ENCODE assay signal across 13 cellular contexts in the genomic region with DNA sequence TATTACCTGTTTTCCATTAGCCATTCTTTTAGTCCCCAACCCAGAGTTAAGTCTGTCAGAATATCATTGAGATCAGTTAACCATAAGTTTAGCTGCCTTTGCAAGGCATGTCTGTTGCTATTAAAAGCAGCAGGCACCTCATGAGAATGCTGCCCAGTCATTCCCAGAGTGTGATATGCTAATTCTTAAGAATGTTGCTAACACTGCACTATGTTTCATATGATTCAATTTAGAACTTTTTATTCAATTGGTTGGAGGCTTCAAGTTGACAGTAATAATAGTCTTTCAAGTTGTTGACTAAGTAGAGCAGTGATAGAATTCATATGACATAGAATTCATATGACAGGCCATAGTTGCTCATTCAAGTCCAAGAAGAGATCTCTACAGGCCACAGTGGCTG.
DNase-seq lines count a peak whose midpoint lies in the region; ATAC-seq, FAIRE-seq and TF ChIP-seq lines count a peak whose summit lies in the region.
"Had no signal": no experiment of that assay in that cellular context is flagged by ENCODE, and none has a peak within 500 bp of the region (broad histone marks: within the 10 kb centered on the region; RNA-seq: fewer than 3 reads in every experiment).

No MANE protein-coding gene starts in this region.

- peaks cover 45% of the 10 kb centered on the region for H3K36me3 Mint-ChIP-seq in stimulated activated memory B cell treated with anti-CD40 and anti-IgM and Interleukin-4, amounts not matched to agents 10 μg/mL and 1 μg/mL and 100 μg/mL, for 72 hours
- peaks cover 14% of the 10 kb centered on the region for H3K36me3 Mint-ChIP-seq in mesothelial cell of epicardium

- H3K9me3 ChIP-seq in right cardiac atrium (ENCODE audit: control insufficient read depth, low read length) (peaks cover 2% of the 10 kb centered on the region), kidney (ENCODE audit: control insufficient read depth in 1 of 2, low read length in 2 of 2) (peaks cover 0 to 5% of the 10 kb centered on the region in 2 donors)
- H3K9me3 ChIP-seq: neutrophil had no signal

- H3K27ac Mint-ChIP-seq in stimulated activated memory B cell treated with anti-CD40 and anti-IgM and Interleukin-4, amounts not matched to agents 10 μg/mL and 1 μg/mL and 100 μg/mL, for 72 hours, result no peak overlapping the region
- H3K27ac Mint-ChIP-seq in mesothelial cell of epicardium, result no peak overlapping the region
- H3K27ac Mint-ChIP-seq: activated T-helper 2 cell treated with anti-CD3 and anti-CD28 coated beads, Interferon-gamma antibody, Interleukin-2, Interleukin-4, amounts not matched to agents 10 μg/mL and 5 μg/mL and 100 μg/mL, durations not matched to agents 14 hours and 24 hours and 36 hours; endodermal cell had no signal

- TF ChIP-seq CTCF in cardiac fibroblast (IDR thresholded peaks at IDR 0.05; ENCODE audit: low read depth, low read length), result no peak
- TF ChIP-seq CTCF in kidney (IDR thresholded peaks at IDR 0.05; ENCODE audit: borderline replicate concordance, extremely low read depth, insufficient read depth), result no peak
- TF ChIP-seq CTCF in mesothelial cell of epicardium (IDR thresholded peaks at IDR 0.05; ENCODE audit: unreplicated experiment), result no peak

- DNase-seq in left cardiac atrium (no peak), right cardiac atrium (no peak), cardiac fibroblast (ENCODE audit: low read depth in 2 of 2) (peak; percentile 25 to 29), kidney (no peak), mesothelial cell of epicardium (ENCODE audit: low spot score in 2 of 2, unreplicated experiment in 2 of 2) (no peak)
- DNase-seq: C1 segment of cervical spinal cord, endodermal cell, SW 1271 had no signal

- no peak overlapping the region for H3K4me3 Mint-ChIP-seq in stimulated activated memory B cell treated with anti-CD40 and anti-IgM and Interleukin-4, amounts not matched to agents 10 μg/mL and 1 μg/mL and 100 μg/mL, for 72 hours
- no peak overlapping the region for H3K4me3 Mint-ChIP-seq in mesothelial cell of epicardium
- H3K4me3 Mint-ChIP-seq: endodermal cell had no signal

- H3K36me3 ChIP-seq in kidney (ENCODE audit: control insufficient read depth in 1 of 2, insufficient read depth in 2 of 2, low read length in 2 of 2), result no peaks in the 10 kb centered on the region
- H3K36me3 ChIP-seq: neutrophil had no signal

- intact Hi-C loops in left cardiac atrium (cut with DNase I), result no loop called here
- intact Hi-C loops in right cardiac atrium (cut with DNase I), result no loop called here
- intact Hi-C loops in kidney (cut with DNase I), result no loop called here

- no peak overlapping the region for H3K9ac ChIP-seq in kidney (ENCODE audit: low read length in 2 of 2)

- H3K4me3 ChIP-seq in right cardiac atrium (ENCODE audit: low read length) (no peak overlapping the region), cardiac fibroblast (replicated peaks in 1 of 2; ENCODE audit: low read depth in 2 of 2, low read length in 2 of 2) (no peak overlapping the region), kidney (ENCODE audit: low read length in 2 of 2) (no peak overlapping the region)

- H3K27me3 ChIP-seq in right cardiac atrium (ENCODE audit: control insufficient read depth, insufficient read depth), result no peaks in the 10 kb centered on the region
- H3K27me3 ChIP-seq: neutrophil had no signal

- H3K4me1 ChIP-seq in right cardiac atrium (ENCODE audit: control insufficient read depth, insufficient read depth, low read length) (no peaks in the 10 kb centered on the region), kidney (ENCODE audit: control insufficient read depth in 1 of 2, insufficient read depth in 1 of 2, low read depth in 1 of 2, low read length in 2 of 2) (no peaks in the 10 kb centered on the region)

- H3K4me1 Mint-ChIP-seq in stimulated activated memory B cell treated with anti-CD40 and anti-IgM and Interleukin-4, amounts not matched to agents 10 μg/mL and 1 μg/mL and 100 μg/mL, for 72 hours, result peaks cover 16% of the 10 kb centered on the region
- no peaks in the 10 kb centered on the region for H3K4me1 Mint-ChIP-seq in mesothelial cell of epicardium
- H3K4me1 Mint-ChIP-seq: endodermal cell had no signal

- H3K9me3 Mint-ChIP-seq in stimulated activated memory B cell treated with anti-CD40 and anti-IgM and Interleukin-4, amounts not matched to agents 10 μg/mL and 1 μg/mL and 100 μg/mL, for 72 hours, result peaks cover 8% of the 10 kb centered on the region
- peaks cover 20% of the 10 kb centered on the region for H3K9me3 Mint-ChIP-seq in mesothelial cell of epicardium

- H3K27me3 Mint-ChIP-seq in stimulated activated memory B cell treated with anti-CD40 and anti-IgM and Interleukin-4, amounts not matched to agents 10 μg/mL and 1 μg/mL and 100 μg/mL, for 72 hours, result no peaks in the 10 kb centered on the region
- no peaks in the 10 kb centered on the region for H3K27me3 Mint-ChIP-seq in mesothelial cell of epicardium (ENCODE audit: low read depth)

- no peak for FAIRE-seq in kidney (lab: Jason Lieb, UNC)

- ATAC-seq in left cardiac atrium (peak; percentile 38 to 65), right cardiac atrium (no peak), HG03439 (IDR thresholded peaks at IDR 0.05; ENCODE audit: unreplicated experiment) (peak; percentile 88), HG02938 (IDR thresholded peaks at IDR 0.05; ENCODE audit: unreplicated experiment) (no peak)
- peak; percentile 79 for ATAC-seq in stimulated activated memory B cell treated with anti-CD40 and anti-IgM and Interleukin-4, amounts not matched to agents 10 μg/mL and 1 μg/mL and 100 μg/mL, for 72 hours

- H3K27ac ChIP-seq in right cardiac atrium (ENCODE audit: low read length) (no peak overlapping the region), kidney (ENCODE audit: low read depth in 2 of 2, low read length in 2 of 2) (no peak overlapping the region)
- H3K27ac ChIP-seq: neutrophil had no signal

Comparison
In these comparisons a context has a peak if more than half of its experiments do, and no peak if none do; other contexts are left out.
1. ATAC-seq: peak in left cardiac atrium (2 of 2), HG03439 (single experiment) and stimulated activated memory B cell treated with anti-CD40 and anti-IgM and Interleukin-4, amounts not matched to agents 10 μg/mL and 1 μg/mL and 100 μg/mL, for 72 hours (single experiment); none in right cardiac atrium (0 of 2) and HG02938 (single experiment).
2. DNase-seq: peak in cardiac fibroblast (2 of 2); none in left cardiac atrium (single experiment), right cardiac atrium (0 of 3), kidney (single experiment) and mesothelial cell of epicardium (0 of 2).